In the genomic region with DNA sequence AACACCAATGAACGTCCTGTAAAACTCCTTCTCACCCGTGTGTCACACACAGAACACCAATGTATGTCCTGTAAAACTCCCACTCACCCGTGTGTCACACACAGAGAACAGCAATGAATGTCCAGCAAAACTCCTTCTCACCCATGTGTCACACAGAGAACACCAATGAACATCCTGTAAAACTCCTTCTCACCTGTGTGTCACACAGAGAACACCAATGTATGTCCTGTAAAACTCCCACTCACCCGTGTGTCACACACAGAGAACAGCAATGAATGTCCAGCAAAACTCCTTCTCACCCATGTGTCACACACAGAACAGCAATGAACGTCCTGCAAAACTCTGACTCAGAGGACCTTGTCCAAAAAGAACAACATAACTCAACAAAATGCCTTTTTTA, we compare ENCODE assay signal across 1 cellular context. TPM values are rescaled to one million over a fixed set of nuclear protein-coding genes. Genes with fewer than 3 reads are reported as not detected.
"Had no signal": no experiment of that assay in that cellular context is flagged by ENCODE, and none has a peak within 500 bp of the region (broad histone marks: within the 10 kb centered on the region; RNA-seq: fewer than 3 reads in every experiment).

No MANE protein-coding gene starts in this region.

RNA-seq across cellular contexts. Expression of gene FAM110C, which starts 22.3 kb away (rescaled TPM):
- total RNA-seq: RPMI7951 had no signal
